Comparison of ENCODE assay signal across 16 cellular contexts in the genomic region with DNA sequence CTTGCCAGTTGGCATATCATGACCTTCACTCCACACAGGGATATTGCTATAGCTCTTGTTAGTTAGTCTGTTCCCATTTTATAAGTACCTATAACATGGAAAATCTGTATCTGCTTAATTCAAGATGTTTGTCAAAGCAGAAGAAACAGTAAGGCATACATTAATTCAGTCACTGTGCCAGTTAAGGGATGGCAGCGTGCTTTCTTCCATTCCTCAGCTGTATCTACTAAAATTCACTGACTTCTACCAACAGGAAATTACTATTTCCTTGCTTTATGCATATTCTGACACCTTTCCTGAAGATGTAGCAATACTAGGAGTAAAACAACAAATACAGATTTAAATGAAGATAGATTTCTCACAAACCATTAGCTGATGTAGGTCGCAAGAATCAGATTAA.
"Had no signal": no experiment of that assay in that cellular context is flagged by ENCODE, and none has a peak within 500 bp of the region (broad histone marks: within the 10 kb centered on the region; RNA-seq: fewer than 3 reads in every experiment).

No MANE protein-coding gene starts in this region.

- H3K4me3 Mint-ChIP-seq: activated naive CD8-positive, alpha-beta T cell treated with anti-CD3 and anti-CD28 coated beads for 36 hours; activated T-cell treated with anti-CD3 and anti-CD28 coated beads, Interleukin-2, amount 50 U/mL, for 24 hours; stimulated activated effector memory CD8-positive, alpha-beta T cell treated with anti-CD3 and anti-CD28 coated beads, Interleukin-12 subunit alpha, Interleukin-12 subunit beta, amount 100 ng/mL, for 72 hours had no signal

- H3K9me3 Mint-ChIP-seq: activated naive CD8-positive, alpha-beta T cell treated with anti-CD3 and anti-CD28 coated beads for 36 hours; activated T-cell treated with anti-CD3 and anti-CD28 coated beads, Interleukin-2, amount 50 U/mL, for 24 hours; stimulated activated effector memory CD8-positive, alpha-beta T cell treated with anti-CD3 and anti-CD28 coated beads, Interleukin-12 subunit alpha, Interleukin-12 subunit beta, amount 100 ng/mL, for 72 hours had no signal

- H3K36me3 ChIP-seq: gastroesophageal sphincter, thyroid gland, vagina had no signal

- H3K27ac Mint-ChIP-seq: activated naive CD8-positive, alpha-beta T cell treated with anti-CD3 and anti-CD28 coated beads for 36 hours; activated T-cell treated with anti-CD3 and anti-CD28 coated beads, Interleukin-2, amount 50 U/mL, for 24 hours; stimulated activated effector memory CD8-positive, alpha-beta T cell treated with anti-CD3 and anti-CD28 coated beads, Interleukin-12 subunit alpha, Interleukin-12 subunit beta, amount 100 ng/mL, for 72 hours had no signal

- H3K27me3 ChIP-seq: gastroesophageal sphincter, thyroid gland, vagina had no signal

- H3K4me1 ChIP-seq: gastroesophageal sphincter had no signal

- H3K36me3 Mint-ChIP-seq: activated naive CD8-positive, alpha-beta T cell treated with anti-CD3 and anti-CD28 coated beads for 36 hours; stimulated activated effector memory CD8-positive, alpha-beta T cell treated with anti-CD3 and anti-CD28 coated beads, Interleukin-12 subunit alpha, Interleukin-12 subunit beta, amount 100 ng/mL, for 72 hours had no signal

- H3K27me3 Mint-ChIP-seq: activated T-cell treated with anti-CD3 and anti-CD28 coated beads, Interleukin-2, amount 50 U/mL, for 24 hours had no signal

- H3K9me3 ChIP-seq: gastroesophageal sphincter, thyroid gland, vagina had no signal

- H3K27ac ChIP-seq: epithelial cell of prostate, gastroesophageal sphincter, vagina had no signal

- ATAC-seq: activated CD4-positive, CD25-positive, alpha-beta regulatory T cell treated with anti-CD3 and anti-CD28 coated beads, Interleukin-2, amount 50 U/mL, for 24 hours; gastroesophageal sphincter; stimulated activated effector memory CD8-positive, alpha-beta T cell treated with anti-CD3 and anti-CD28 coated beads, Interleukin-12 subunit alpha, Interleukin-12 subunit beta, amount 100 ng/mL, for 72 hours had no signal

- DNase-seq: activated CD4-positive, alpha-beta T cell treated with anti-CD3 and anti-CD28 coated beads, Interleukin-2, amount 50 U/mL, for 4 hours; activated effector memory CD4-positive, alpha-beta T cell treated with anti-CD3 and anti-CD28 coated beads, Interleukin-2, amount 50 U/mL, for 16 hours; activated naive CD8-positive, alpha-beta T cell treated with anti-CD3 and anti-CD28 coated beads for 36 hours; activated T-cell treated with anti-CD3 and anti-CD28 coated beads, Interleukin-2, amount 50 U/mL, for 24 hours; anterior cingulate cortex; effector CD8-positive, alpha-beta T cell; islet precursor cell; midbrain; small intestine; T-helper 2 cell; thyroid gland had no signal

- H3K4me3 ChIP-seq: gastroesophageal sphincter, thyroid gland, vagina had no signal
